8 cellular contexts compared by ENCODE assay signal in the genomic region with DNA sequence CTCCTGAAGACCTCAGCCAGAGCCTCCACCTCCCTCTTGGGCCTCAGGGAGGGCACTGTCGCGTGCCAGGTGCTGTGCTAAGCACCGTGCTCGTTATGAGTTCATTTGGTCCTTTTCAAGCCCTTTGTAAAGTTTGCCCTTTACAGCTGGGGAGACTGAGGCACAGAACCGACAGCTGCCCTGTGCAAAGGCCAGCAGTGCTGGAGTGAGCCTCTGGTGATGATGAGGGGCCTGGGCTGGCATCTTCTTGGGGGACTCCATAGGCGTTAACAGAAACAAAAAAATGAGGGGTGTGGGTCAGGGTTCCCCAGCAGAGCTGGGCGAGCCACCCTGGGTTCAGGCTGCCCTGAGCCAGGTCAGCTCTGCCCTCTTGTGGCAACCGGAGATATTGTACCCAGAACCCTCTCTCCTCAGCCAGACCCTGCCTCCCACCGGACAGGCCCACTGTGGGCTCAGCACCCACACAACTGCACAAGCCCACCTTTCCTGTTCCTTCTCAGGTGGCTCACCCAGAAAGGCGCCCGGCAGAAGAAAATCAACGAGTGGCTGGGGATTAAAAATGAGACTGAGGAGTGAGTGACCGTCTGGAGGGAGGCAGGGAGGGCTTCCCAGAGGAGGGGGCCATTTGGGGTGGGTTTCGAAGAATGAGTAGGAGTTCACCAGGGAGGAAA. TPM values are rescaled to one million over a fixed set of nuclear protein-coding genes. Genes with fewer than 3 reads are reported as not detected.
DNase-seq lines count a peak whose midpoint lies in the region; ATAC-seq and TF ChIP-seq lines count a peak whose summit lies in the region.

No MANE protein-coding gene starts in this region.

- H3K4me3 Mint-ChIP-seq in activated naive CD4-positive, alpha-beta T cell treated with anti-CD3 and anti-CD28 coated beads, Interleukin-2, amount 10 ng/mL, durations not matched to agents 7 days and 5 days: no peak overlapping the region

- no peaks in the 10 kb centered on the region for H3K27me3 Mint-ChIP-seq in activated naive CD4-positive, alpha-beta T cell treated with anti-CD3 and anti-CD28 coated beads, Interleukin-2, amount 10 ng/mL, durations not matched to agents 7 days and 5 days

- no peak overlapping the region for H3K27ac Mint-ChIP-seq in activated naive CD4-positive, alpha-beta T cell treated with anti-CD3 and anti-CD28 coated beads, Interleukin-2, amount 10 ng/mL, durations not matched to agents 7 days and 5 days

- H3K4me3 ChIP-seq in left ventricle myocardium inferior: no peak overlapping the region

- H3K27me3 ChIP-seq in left ventricle myocardium inferior (ENCODE audit: low read depth): no peaks in the 10 kb centered on the region

- H3K36me3 Mint-ChIP-seq in activated naive CD4-positive, alpha-beta T cell treated with anti-CD3 and anti-CD28 coated beads, Interleukin-2, amount 10 ng/mL, durations not matched to agents 7 days and 5 days: peaks cover 26% of the 10 kb centered on the region

- no peaks in the 10 kb centered on the region for H3K9me3 ChIP-seq in left ventricle myocardium inferior (replicated peaks)

- H3K4me1 Mint-ChIP-seq in activated naive CD4-positive, alpha-beta T cell treated with anti-CD3 and anti-CD28 coated beads, Interleukin-2, amount 10 ng/mL, durations not matched to agents 7 days and 5 days: peaks cover 8% of the 10 kb centered on the region

- no peaks in the 10 kb centered on the region for H3K9me3 Mint-ChIP-seq in activated naive CD4-positive, alpha-beta T cell treated with anti-CD3 and anti-CD28 coated beads, Interleukin-2, amount 10 ng/mL, durations not matched to agents 7 days and 5 days

- H3K4me1 ChIP-seq in left ventricle myocardium inferior: peaks cover 25% of the 10 kb centered on the region

- H3K27ac ChIP-seq in left ventricle myocardium inferior (replicated peaks): no peak overlapping the region

- CTCF ChIA-PET in activated naive CD4-positive, alpha-beta T cell treated with anti-CD3 and anti-CD28 coated beads, Interleukin-2, amount 10 ng/mL, durations not matched to agents 7 days and 5 days (lab: Charles Lee): interaction anchor here (0.6 to 6.2 kb wide), 17 partner anchors 11 to 230 kb away, joined by 3 to 57 read pairs (median 3); a partner anchor contains a TSS

- DNase-seq in AML-193 (lab: John Stamatoyannopoulos, UW): peak; percentile 23 to 45
- peak; percentile 93 for DNase-seq in GM20000 (ENCODE audit: low spot score)
- DNase-seq in RPMI7951 (ENCODE audit: low read depth): peak; percentile 31
- DNase-seq in activated naive CD4-positive, alpha-beta T cell treated with anti-CD3 and anti-CD28 coated beads, Interleukin-2, amount 10 ng/mL, durations not matched to agents 7 days and 5 days: peak; percentile 79
- peak; percentile 35 for DNase-seq in left ventricle myocardium inferior
- DNase-seq in stimulated activated CD4-positive, alpha-beta T cell treated with anti-CD3 and anti-CD28 coated beads, Interleukin-2, amount 100 ng/mL, for 4 hours (ENCODE audit: low read depth): peak; percentile 41
- DNase-seq in NCI-H187 treated with DMSO at 0.1 percent for 48 hours (lab: John Stamatoyannopoulos, UW): no peak

- peak; percentile 36 for TF ChIP-seq CTCF in GM20000 (IDR thresholded peaks at IDR 0.05; ENCODE audit: extremely low read depth, missing control alignments)
- TF ChIP-seq CTCF in left ventricle myocardium inferior (IDR thresholded peaks at IDR 0.05; ENCODE audit: borderline replicate concordance): peak; percentile 77

- peaks cover 64% of the 10 kb centered on the region for H3K36me3 ChIP-seq in left ventricle myocardium inferior

- intact Hi-C loops in left ventricle myocardium inferior (cut with micrococcal nuclease): no loop called here

- ATAC-seq in GM18909 (IDR thresholded peaks at IDR 0.05; ENCODE audit: poor library complexity, unreplicated experiment): no peak

RNA-seq across cellular contexts. Expression of a gene that starts 5.5 kb away (rescaled TPM):
- 56.0 and 69.6 TPM in 2 replicates for total RNA-seq in RPMI7951 (2014; rRNA removed; shearing (Covaris generic))
- total RNA-seq in left ventricle myocardium inferior: 23.3 TPM

RNA-seq across cellular contexts. Expression of a gene that starts 15.1 kb away (rescaled TPM):
- total RNA-seq in RPMI7951 (2014; rRNA removed; shearing (Covaris generic)): 11.3 and 11.7 TPM in 2 replicates
- 28.0 TPM for total RNA-seq in left ventricle myocardium inferior

RNA-seq across cellular contexts. Expression of a gene that starts 24.9 kb away (rescaled TPM):
- 18.6 and 23.5 TPM in 2 replicates for total RNA-seq in RPMI7951 (2014; rRNA removed; shearing (Covaris generic))
- 12.5 TPM for total RNA-seq in left ventricle myocardium inferior

RNA-seq across cellular contexts. Expression of a gene that starts 35.7 kb away (rescaled TPM):
- 1.7 and 3.6 TPM in 2 replicates for total RNA-seq in RPMI7951 (2014; rRNA removed; shearing (Covaris generic))
- total RNA-seq in left ventricle myocardium inferior: 37.4 TPM

RNA-seq across cellular contexts. Expression of a gene that starts 58.1 kb away (rescaled TPM):
- total RNA-seq in RPMI7951 (2014; rRNA removed; shearing (Covaris generic)): 0.10 and 0.60 TPM in 2 replicates
- 2.4 TPM for total RNA-seq in left ventricle myocardium inferior
